ENCODE assay signal across 1 cellular context in genomic region chr12:48865441-48866290, GRCh38.
TF ChIP-seq lines count a peak whose summit lies in the region.

Gene RND1 (minus strand): TSS chr12:48865870. CDS start chr12:48865767, 103 bp downstream.

TF ChIP-seq in K562, 482 proteins besides CTCF, POLR2A, EP300 and RAD21 (continued from another document and continues in another):
- no peak for TF ChIP-seq HOMEZ (CRISPR knock-in tag; IDR thresholded peaks at IDR 0.05)
- no peak for TF ChIP-seq ZNF263 (CRISPR knock-in tag; IDR thresholded peaks at IDR 0.05; ENCODE audit: borderline replicate concordance)
- no peak for TF ChIP-seq ZEB2 (IDR thresholded peaks at IDR 0.05)
- TF ChIP-seq, protein P1, sequence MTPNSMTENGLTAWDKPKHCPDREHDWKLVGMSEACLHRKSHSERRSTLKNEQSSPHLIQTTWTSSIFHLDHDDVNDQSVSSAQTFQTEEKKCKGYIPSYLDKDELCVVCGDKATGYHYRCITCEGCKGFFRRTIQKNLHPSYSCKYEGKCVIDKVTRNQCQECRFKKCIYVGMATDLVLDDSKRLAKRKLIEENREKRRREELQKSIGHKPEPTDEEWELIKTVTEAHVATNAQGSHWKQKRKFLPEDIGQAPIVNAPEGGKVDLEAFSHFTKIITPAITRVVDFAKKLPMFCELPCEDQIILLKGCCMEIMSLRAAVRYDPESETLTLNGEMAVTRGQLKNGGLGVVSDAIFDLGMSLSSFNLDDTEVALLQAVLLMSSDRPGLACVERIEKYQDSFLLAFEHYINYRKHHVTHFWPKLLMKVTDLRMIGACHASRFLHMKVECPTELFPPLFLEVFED (CRISPR knock-in tag; conservative IDR thresholded peaks at IDR 0.05): 0 out of 2 replicates have a peak, but pooled peaks have one; percentile 16
- TF ChIP-seq, protein P2, sequence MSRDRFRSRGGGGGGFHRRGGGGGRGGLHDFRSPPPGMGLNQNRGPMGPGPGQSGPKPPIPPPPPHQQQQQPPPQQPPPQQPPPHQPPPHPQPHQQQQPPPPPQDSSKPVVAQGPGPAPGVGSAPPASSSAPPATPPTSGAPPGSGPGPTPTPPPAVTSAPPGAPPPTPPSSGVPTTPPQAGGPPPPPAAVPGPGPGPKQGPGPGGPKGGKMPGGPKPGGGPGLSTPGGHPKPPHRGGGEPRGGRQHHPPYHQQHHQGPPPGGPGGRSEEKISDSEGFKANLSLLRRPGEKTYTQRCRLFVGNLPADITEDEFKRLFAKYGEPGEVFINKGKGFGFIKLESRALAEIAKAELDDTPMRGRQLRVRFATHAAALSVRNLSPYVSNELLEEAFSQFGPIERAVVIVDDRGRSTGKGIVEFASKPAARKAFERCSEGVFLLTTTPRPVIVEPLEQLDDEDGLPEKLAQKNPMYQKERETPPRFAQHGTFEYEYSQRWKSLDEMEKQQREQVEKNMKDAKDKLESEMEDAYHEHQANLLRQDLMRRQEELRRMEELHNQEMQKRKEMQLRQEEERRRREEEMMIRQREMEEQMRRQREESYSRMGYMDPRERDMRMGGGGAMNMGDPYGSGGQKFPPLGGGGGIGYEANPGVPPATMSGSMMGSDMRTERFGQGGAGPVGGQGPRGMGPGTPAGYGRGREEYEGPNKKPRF (IDR thresholded peaks at IDR 0.05; ENCODE audit: low read depth, low read length): no peak
- TF ChIP-seq ZBTB26 (CRISPR knock-in tag; IDR thresholded peaks at IDR 0.05): no peak
- peak; percentile 46 for TF ChIP-seq PBX2 (CRISPR knock-in tag; IDR thresholded peaks at IDR 0.05; ENCODE audit: low read depth)
- TF ChIP-seq PBX2 (tag; conservative IDR thresholded peaks at IDR 0.05; ENCODE audit: low read depth): peak; percentile 81
- 0 out of 2 replicates have a peak, but pooled peaks have one; percentile 36 for TF ChIP-seq EP400 (IDR thresholded peaks at IDR 0.05)
- TF ChIP-seq HDGF (IDR thresholded peaks at IDR 0.05): 0 out of 2 replicates have a peak, but pooled peaks have one; percentile 64
- no peak for TF ChIP-seq GATA2 (CRISPR knock-in tag; IDR thresholded peaks at IDR 0.05)
- no peak for TF ChIP-seq PTRF (tag; IDR thresholded peaks at IDR 0.05)
- TF ChIP-seq, protein P3, sequence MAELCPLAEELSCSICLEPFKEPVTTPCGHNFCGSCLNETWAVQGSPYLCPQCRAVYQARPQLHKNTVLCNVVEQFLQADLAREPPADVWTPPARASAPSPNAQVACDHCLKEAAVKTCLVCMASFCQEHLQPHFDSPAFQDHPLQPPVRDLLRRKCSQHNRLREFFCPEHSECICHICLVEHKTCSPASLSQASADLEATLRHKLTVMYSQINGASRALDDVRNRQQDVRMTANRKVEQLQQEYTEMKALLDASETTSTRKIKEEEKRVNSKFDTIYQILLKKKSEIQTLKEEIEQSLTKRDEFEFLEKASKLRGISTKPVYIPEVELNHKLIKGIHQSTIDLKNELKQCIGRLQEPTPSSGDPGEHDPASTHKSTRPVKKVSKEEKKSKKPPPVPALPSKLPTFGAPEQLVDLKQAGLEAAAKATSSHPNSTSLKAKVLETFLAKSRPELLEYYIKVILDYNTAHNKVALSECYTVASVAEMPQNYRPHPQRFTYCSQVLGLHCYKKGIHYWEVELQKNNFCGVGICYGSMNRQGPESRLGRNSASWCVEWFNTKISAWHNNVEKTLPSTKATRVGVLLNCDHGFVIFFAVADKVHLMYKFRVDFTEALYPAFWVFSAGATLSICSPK (IDR thresholded peaks at IDR 0.05; ENCODE audit: borderline replicate concordance): no peak
- TF ChIP-seq, protein P4, sequence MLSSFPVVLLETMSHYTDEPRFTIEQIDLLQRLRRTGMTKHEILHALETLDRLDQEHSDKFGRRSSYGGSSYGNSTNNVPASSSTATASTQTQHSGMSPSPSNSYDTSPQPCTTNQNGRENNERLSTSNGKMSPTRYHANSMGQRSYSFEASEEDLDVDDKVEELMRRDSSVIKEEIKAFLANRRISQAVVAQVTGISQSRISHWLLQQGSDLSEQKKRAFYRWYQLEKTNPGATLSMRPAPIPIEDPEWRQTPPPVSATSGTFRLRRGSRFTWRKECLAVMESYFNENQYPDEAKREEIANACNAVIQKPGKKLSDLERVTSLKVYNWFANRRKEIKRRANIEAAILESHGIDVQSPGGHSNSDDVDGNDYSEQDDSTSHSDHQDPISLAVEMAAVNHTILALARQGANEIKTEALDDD (IDR thresholded peaks at IDR 0.05): no peak
- 0 out of 2 replicates have a peak, but pooled peaks have one; percentile 41 for TF ChIP-seq TOE1 (IDR thresholded peaks at IDR 0.05; ENCODE audit: borderline replicate concordance)
- no peak for TF ChIP-seq TOE1 (CRISPR knock-in tag; IDR thresholded peaks at IDR 0.05; ENCODE audit: borderline replicate concordance, low read depth)
- TF ChIP-seq ZNF253 (CRISPR knock-in tag; conservative IDR thresholded peaks at IDR 0.05): no peak
- no peak for TF ChIP-seq SREBF1 (IDR thresholded peaks at IDR 0.05; ENCODE audit: borderline replicate concordance, low read depth, low read length)
- TF ChIP-seq SMC3 (conservative IDR thresholded peaks at IDR 0.05; ENCODE audit: insufficient read depth, low read depth, low read length): no peak
- TF ChIP-seq SPI1 (IDR thresholded peaks at IDR 0.05; ENCODE audit: borderline replicate concordance, low read depth, low read length): peak; percentile 47; the same call in 1 of the 2 replicates
- TF ChIP-seq SNRNP70 (optimal IDR thresholded peaks at IDR 0.05; ENCODE audit: low read depth, low read length): no peak
- no peak for TF ChIP-seq MLLT1 (IDR thresholded peaks at IDR 0.05)
- TF ChIP-seq, protein P5, sequence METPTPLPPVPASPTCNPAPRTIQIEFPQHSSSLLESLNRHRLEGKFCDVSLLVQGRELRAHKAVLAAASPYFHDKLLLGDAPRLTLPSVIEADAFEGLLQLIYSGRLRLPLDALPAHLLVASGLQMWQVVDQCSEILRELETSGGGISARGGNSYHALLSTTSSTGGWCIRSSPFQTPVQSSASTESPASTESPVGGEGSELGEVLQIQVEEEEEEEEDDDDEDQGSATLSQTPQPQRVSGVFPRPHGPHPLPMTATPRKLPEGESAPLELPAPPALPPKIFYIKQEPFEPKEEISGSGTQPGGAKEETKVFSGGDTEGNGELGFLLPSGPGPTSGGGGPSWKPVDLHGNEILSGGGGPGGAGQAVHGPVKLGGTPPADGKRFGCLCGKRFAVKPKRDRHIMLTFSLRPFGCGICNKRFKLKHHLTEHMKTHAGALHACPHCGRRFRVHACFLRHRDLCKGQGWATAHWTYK (CRISPR knock-in tag; IDR thresholded peaks at IDR 0.05): no peak; the same call in 1 of the 2 replicates
- TF ChIP-seq ZNF696 (CRISPR knock-in tag; conservative IDR thresholded peaks at IDR 0.05): no peak
- no peak; the same call in 1 of the 2 replicates for TF ChIP-seq MYC (IDR thresholded peaks at IDR 0.05; ENCODE audit: low read depth, low read length)
- no peak for TF ChIP-seq MYC (CRISPR knock-in tag; IDR thresholded peaks at IDR 0.05; ENCODE audit: borderline replicate concordance, low read depth)
- TF ChIP-seq NONO (IDR thresholded peaks at IDR 0.05; ENCODE audit: low read depth in 2 of 2, low read length in 1 of 2): no peak; a peak in 1 of 4 replicates
- peak; percentile 22 for TF ChIP-seq MEIS2 (IDR thresholded peaks at IDR 0.05; ENCODE audit: partially characterized antibody)
- TF ChIP-seq CEBPG (CRISPR knock-in tag; IDR thresholded peaks at IDR 0.05): peak; percentile 57; the same call in 1 of the 2 replicates
- TF ChIP-seq CEBPG (tag; conservative IDR thresholded peaks at IDR 0.05 in 1 of 2, IDR thresholded peaks at IDR 0.05 in 1 of 2): peak in 1 of 2 experiments; percentile 74; a peak in 2 of 4 replicates
- TF ChIP-seq YBX1 (IDR thresholded peaks at IDR 0.05): no peak
- TF ChIP-seq, protein P6, sequence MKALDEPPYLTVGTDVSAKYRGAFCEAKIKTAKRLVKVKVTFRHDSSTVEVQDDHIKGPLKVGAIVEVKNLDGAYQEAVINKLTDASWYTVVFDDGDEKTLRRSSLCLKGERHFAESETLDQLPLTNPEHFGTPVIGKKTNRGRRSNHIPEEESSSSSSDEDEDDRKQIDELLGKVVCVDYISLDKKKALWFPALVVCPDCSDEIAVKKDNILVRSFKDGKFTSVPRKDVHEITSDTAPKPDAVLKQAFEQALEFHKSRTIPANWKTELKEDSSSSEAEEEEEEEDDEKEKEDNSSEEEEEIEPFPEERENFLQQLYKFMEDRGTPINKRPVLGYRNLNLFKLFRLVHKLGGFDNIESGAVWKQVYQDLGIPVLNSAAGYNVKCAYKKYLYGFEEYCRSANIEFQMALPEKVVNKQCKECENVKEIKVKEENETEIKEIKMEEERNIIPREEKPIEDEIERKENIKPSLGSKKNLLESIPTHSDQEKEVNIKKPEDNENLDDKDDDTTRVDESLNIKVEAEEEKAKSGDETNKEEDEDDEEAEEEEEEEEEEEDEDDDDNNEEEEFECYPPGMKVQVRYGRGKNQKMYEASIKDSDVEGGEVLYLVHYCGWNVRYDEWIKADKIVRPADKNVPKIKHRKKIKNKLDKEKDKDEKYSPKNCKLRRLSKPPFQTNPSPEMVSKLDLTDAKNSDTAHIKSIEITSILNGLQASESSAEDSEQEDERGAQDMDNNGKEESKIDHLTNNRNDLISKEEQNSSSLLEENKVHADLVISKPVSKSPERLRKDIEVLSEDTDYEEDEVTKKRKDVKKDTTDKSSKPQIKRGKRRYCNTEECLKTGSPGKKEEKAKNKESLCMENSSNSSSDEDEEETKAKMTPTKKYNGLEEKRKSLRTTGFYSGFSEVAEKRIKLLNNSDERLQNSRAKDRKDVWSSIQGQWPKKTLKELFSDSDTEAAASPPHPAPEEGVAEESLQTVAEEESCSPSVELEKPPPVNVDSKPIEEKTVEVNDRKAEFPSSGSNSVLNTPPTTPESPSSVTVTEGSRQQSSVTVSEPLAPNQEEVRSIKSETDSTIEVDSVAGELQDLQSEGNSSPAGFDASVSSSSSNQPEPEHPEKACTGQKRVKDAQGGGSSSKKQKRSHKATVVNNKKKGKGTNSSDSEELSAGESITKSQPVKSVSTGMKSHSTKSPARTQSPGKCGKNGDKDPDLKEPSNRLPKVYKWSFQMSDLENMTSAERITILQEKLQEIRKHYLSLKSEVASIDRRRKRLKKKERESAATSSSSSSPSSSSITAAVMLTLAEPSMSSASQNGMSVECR (CRISPR knock-in tag; IDR thresholded peaks at IDR 0.05): no peak
- TF ChIP-seq RCOR1 (IDR thresholded peaks at IDR 0.05; ENCODE audit: borderline replicate concordance in 1 of 2, low read depth in 2 of 2, low read length in 2 of 2): peak in 1 of 2 experiments; percentile 53; a peak in 1 of 4 replicates
- no peak for TF ChIP-seq HMGXB4 (CRISPR knock-in tag; IDR thresholded peaks at IDR 0.05)
